ENCODE assay signal across 8 cellular contexts in the genomic region with DNA sequence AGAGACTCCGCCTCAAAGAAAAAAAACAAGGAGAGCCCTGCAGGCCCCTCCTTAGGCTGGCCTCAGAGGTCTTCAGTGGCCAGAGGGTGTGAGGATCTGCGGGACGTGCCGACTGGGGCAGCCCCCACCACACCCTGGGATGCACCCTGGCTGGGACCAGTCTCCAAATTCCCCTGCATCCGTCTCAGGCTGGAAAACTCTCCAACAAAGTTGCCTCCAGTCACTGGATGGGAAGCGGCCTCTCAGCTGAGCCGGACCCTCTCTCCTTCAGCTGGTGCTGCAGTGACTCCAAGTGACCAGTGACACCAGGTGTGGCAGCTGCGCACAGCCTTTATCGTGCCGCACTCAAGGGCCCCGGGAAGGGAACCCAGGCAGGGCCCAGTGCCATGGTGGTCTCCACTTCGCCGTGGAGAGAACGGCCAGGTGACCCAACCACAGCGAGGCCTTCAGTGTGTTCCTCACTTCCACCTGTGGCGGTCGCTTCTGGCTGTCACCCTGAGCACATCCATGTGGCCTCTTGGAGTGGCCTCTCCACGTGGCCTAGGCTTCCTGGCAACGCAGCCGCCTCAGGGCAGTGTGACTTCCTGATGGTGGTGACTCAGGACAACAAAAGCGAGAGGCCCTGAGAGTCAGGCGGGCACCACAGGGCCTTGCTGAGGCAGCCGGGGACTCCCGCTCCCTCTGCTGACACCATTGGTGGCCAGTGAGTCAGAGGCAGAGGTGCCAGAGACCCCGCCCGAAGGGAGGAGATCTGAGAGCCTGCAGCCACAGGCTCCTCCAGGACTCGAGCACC. TPM values are rescaled to one million over a fixed set of nuclear protein-coding genes. Genes with fewer than 3 reads are reported as not detected.
DNase-seq lines count a peak whose midpoint lies in the region; ATAC-seq, FAIRE-seq and TF ChIP-seq lines count a peak whose summit lies in the region.

No MANE protein-coding gene starts in this region.

- no peak overlapping the region for H2AFZ ChIP-seq in fibroblast of lung (ENCODE audit: low read length)

- no peak overlapping the region for H3K27ac ChIP-seq in HL-60 (replicated peaks)
- no peak overlapping the region for H3K27ac ChIP-seq in fibroblast of lung (ENCODE audit: insufficient read depth, low read length)

- DNase-seq in HL-60 (ENCODE audit: low read depth in 1 of 2, low spot score in 1 of 2), result peak; percentile 12 to 58
- peak; percentile 95 for DNase-seq in activated CD4-positive, alpha-beta T cell treated with anti-CD3 and anti-CD28 coated beads for 36 hours
- DNase-seq in fibroblast of lung (ENCODE audit: low read depth in 2 of 2), result peak; percentile 62 to 88
- DNase-seq in stimulated activated CD4-positive, alpha-beta T cell treated with anti-CD3 and anti-CD28 coated beads, Interleukin-1b, Interleukin-23, amount 100 ng/mL, for 24 hours (ENCODE audit: low read depth in 4 of 4, low spot score in 1 of 4), result peak in 3 of 4 experiments; percentile 41 to 83 (median 64)
- DNase-seq in NCI-H187 (lab: John Stamatoyannopoulos, UW), result no peak
- no peak for DNase-seq in NAMALWA (ENCODE audit: low spot score)
- no peak for DNase-seq in frontal cortex (ENCODE audit: low spot score in 2 of 2)

- H3K4me3 ChIP-seq in HL-60 (replicated peaks; ENCODE audit: insufficient read depth, low read length) (no peak overlapping the region), fibroblast of lung (replicated peaks in 1 of 4; ENCODE audit: control extremely low read depth in 1 of 4, insufficient read depth in 1 of 4, low read depth in 3 of 4, low read length in 4 of 4) (no peak overlapping the region)

- H3K4me1 Mint-ChIP-seq in activated CD4-positive, alpha-beta T cell treated with anti-CD3 and anti-CD28 coated beads for 36 hours, result peaks cover 39% of the 10 kb centered on the region

- H3K27me3 ChIP-seq in HL-60 (ENCODE audit: insufficient read depth, poor library complexity, severe bottlenecking) (no peaks in the 10 kb centered on the region), fibroblast of lung (ENCODE audit: control insufficient read depth, insufficient read depth, low read length) (no peaks in the 10 kb centered on the region)

- TF ChIP-seq CTCF in HL-60 (IDR thresholded peaks at IDR 0.05; ENCODE audit: insufficient read depth, low read length) (no peak), fibroblast of lung (conservative IDR thresholded peaks at IDR 0.05 in 1 of 2, IDR thresholded peaks at IDR 0.05 in 1 of 2; ENCODE audit: low read depth in 1 of 2, low read length in 2 of 2) (no peak)

- H3K36me3 Mint-ChIP-seq in activated CD4-positive, alpha-beta T cell treated with anti-CD3 and anti-CD28 coated beads for 36 hours (ENCODE audit: low read depth), result peaks cover 25% of the 10 kb centered on the region

- H3K36me3 ChIP-seq in fibroblast of lung (ENCODE audit: control insufficient read depth, insufficient read depth, low read length), result peaks cover 3% of the 10 kb centered on the region

- no peaks in the 10 kb centered on the region for H3K79me2 ChIP-seq in fibroblast of lung (ENCODE audit: control insufficient read depth, insufficient read depth, low read length)

- CTCF ChIA-PET in activated CD4-positive, alpha-beta T cell treated with anti-CD3 and anti-CD28 coated beads for 36 hours (lab: Charles Lee), result interaction anchor here (1.9 to 2.3 kb wide), 2 partner anchors 22 to 34 kb away, joined by 4 to 11 read pairs; partner anchors contain the start of gene UBAC1

- H3K4me2 ChIP-seq in fibroblast of lung (ENCODE audit: extremely low read depth, insufficient read depth, low read length), result no peak overlapping the region

- ATAC-seq in activated CD4-positive, alpha-beta T cell treated with anti-CD3 and anti-CD28 coated beads for 36 hours, result peak; percentile 91
- no peak for ATAC-seq in GM21576 (IDR thresholded peaks at IDR 0.05; ENCODE audit: unreplicated experiment)

- H4K20me1 ChIP-seq in fibroblast of lung (ENCODE audit: control insufficient read depth, extremely low read depth, insufficient read depth, low read length), result no peaks in the 10 kb centered on the region

- peak overlapping the region; percentile 19 for H3K4me3 Mint-ChIP-seq in activated CD4-positive, alpha-beta T cell treated with anti-CD3 and anti-CD28 coated beads for 36 hours

- POLR2A ChIA-PET in activated CD4-positive, alpha-beta T cell treated with anti-CD3 and anti-CD28 coated beads for 36 hours (lab: Charles Lee), result no interaction called here

- H3K9me3 ChIP-seq in fibroblast of lung (ENCODE audit: control insufficient read depth, insufficient read depth, low read depth, low read length), result no peaks in the 10 kb centered on the region

- no peak overlapping the region for H3K9ac ChIP-seq in fibroblast of lung (ENCODE audit: insufficient read depth, low read length)

- intact Hi-C loops in activated CD4-positive, alpha-beta T cell treated with anti-CD3 and anti-CD28 coated beads for 36 hours (cut with DNase I, micrococcal nuclease), result loop anchor here (1.0 to 10.0 kb wide), 3 partner anchors 34 to 958 kb away; partner anchors contain the start of genes UBAC1 (in 2 of the 2) and TRAF2 (in 1 of the 2)

- peak overlapping the region; percentile 94 for H3K27ac Mint-ChIP-seq in activated CD4-positive, alpha-beta T cell treated with anti-CD3 and anti-CD28 coated beads for 36 hours

- no peaks in the 10 kb centered on the region for H3K4me1 ChIP-seq in fibroblast of lung (ENCODE audit: control insufficient read depth, extremely low read depth, insufficient read depth, low read length)

- no peaks in the 10 kb centered on the region for H3K27me3 Mint-ChIP-seq in activated CD4-positive, alpha-beta T cell treated with anti-CD3 and anti-CD28 coated beads for 36 hours

- FAIRE-seq in frontal cortex (lab: Jason Lieb, UNC), result no peak

- no peaks in the 10 kb centered on the region for H3K9me3 Mint-ChIP-seq in activated CD4-positive, alpha-beta T cell treated with anti-CD3 and anti-CD28 coated beads for 36 hours (ENCODE audit: low read depth)

RNA-seq across cellular contexts. Expression of gene CAMSAP1, which starts 19.3 kb away (rescaled TPM):
- 10 to 100 TPM; 31.2 to 33.4 TPM for total RNA-seq in activated CD4-positive, alpha-beta T cell treated with anti-CD3 and anti-CD28 coated beads for 36 hours
- 17.7 and 18.8 TPM in 2 replicates for total RNA-seq in fibroblast of lung
- 5.0 and 7.2 TPM in 2 replicates for polyA plus RNA-seq in fibroblast of lung
- 9.5 and 11.6 TPM in 2 replicates for polyA plus RNA-seq in fibroblast of lung (2012)
- 21.2 and 22.6 TPM in 2 replicates for polyA minus RNA-seq in fibroblast of lung (ENCODE audit: low replicate concordance)
- 157 TPM for total RNA-seq in frontal cortex

RNA-seq across cellular contexts. Expression of gene UBAC1, which starts 34.6 kb away (rescaled TPM):
- 10 to 100 TPM; 41.7 to 42.8 TPM for total RNA-seq in activated CD4-positive, alpha-beta T cell treated with anti-CD3 and anti-CD28 coated beads for 36 hours
- total RNA-seq in fibroblast of lung (29.0 and 30.6 TPM in 2 replicates), frontal cortex (35.5 TPM)
- polyA plus RNA-seq in fibroblast of lung, result 26.3 and 26.8 TPM in 2 replicates
- 23.4 and 25.9 TPM in 2 replicates for polyA plus RNA-seq in fibroblast of lung (2012)
- 42.8 and 56.2 TPM in 2 replicates for polyA minus RNA-seq in fibroblast of lung (ENCODE audit: low replicate concordance)

Comparison
In these comparisons a context has a peak if more than half of its experiments do, and no peak if none do; other contexts are left out.
1. DNase-seq: peak in HL-60 (2 of 2), activated CD4-positive, alpha-beta T cell treated with anti-CD3 and anti-CD28 coated beads for 36 hours (single experiment), fibroblast of lung (2 of 2) and stimulated activated CD4-positive, alpha-beta T cell treated with anti-CD3 and anti-CD28 coated beads, Interleukin-1b, Interleukin-23, amount 100 ng/mL, for 24 hours (3 of 4); none in NCI-H187 (0 of 2), NAMALWA (single experiment) and frontal cortex (0 of 2).